8 cellular contexts compared by ENCODE assay signal in genomic region chr7:36106972-36107908, GRCh38. TPM values are rescaled to one million over a fixed set of nuclear protein-coding genes. Genes with fewer than 3 reads are reported as not detected.
DNase-seq lines count a peak whose midpoint lies in the region; ATAC-seq, FAIRE-seq and TF ChIP-seq lines count a peak whose summit lies in the region.
"Not testable (repeated sequence)": the region's sequence is repeated elsewhere in the genome, so short reads cannot be mapped to it uniquely, and the experiment has no call there.

No MANE protein-coding gene starts in this region.

- H3K27ac Mint-ChIP-seq in activated CD4-positive, alpha-beta T cell treated with anti-CD3 and anti-CD28 coated beads for 36 hours: not testable (repeated sequence)

- not testable (repeated sequence) for H3K27ac ChIP-seq in A549

- DNase-seq in A549 (ENCODE audit: low read depth in 1 of 2, low spot score in 1 of 2); GM19239 (ENCODE audit: insufficient read length, low spot score); activated CD4-positive, alpha-beta T cell treated with anti-CD3 and anti-CD28 coated beads for 36 hours; bronchial epithelial cell (ENCODE audit: low read depth); Right ventricle myocardium inferior (ENCODE audit: missing footprints); left cardiac atrium; urothelium cell line (ENCODE audit: low spot score): not testable (repeated sequence)
- peak; percentile 87 for DNase-seq in left lobe of liver (ENCODE audit: low spot score)

- H3K36me3 Mint-ChIP-seq in activated CD4-positive, alpha-beta T cell treated with anti-CD3 and anti-CD28 coated beads for 36 hours (ENCODE audit: low read depth): not testable (repeated sequence)

- CTCF ChIA-PET in A549 (lab: Yijun Ruan, JAX); activated CD4-positive, alpha-beta T cell treated with anti-CD3 and anti-CD28 coated beads for 36 hours (lab: Charles Lee): not testable (repeated sequence)

- FAIRE-seq in A549 (lab: Jason Lieb, UNC) (peak; percentile 82), GM19239 (lab: Jason Lieb, UNC) (peak; percentile 71), bronchial epithelial cell (lab: Jason Lieb, UNC) (peak; percentile 99), urothelium cell line (lab: Jason Lieb, UNC) (peak; percentile 96)

- POLR2A ChIA-PET in A549 (lab: Yijun Ruan, JAX); activated CD4-positive, alpha-beta T cell treated with anti-CD3 and anti-CD28 coated beads for 36 hours (lab: Charles Lee): not testable (repeated sequence)

- intact Hi-C loops in activated CD4-positive, alpha-beta T cell treated with anti-CD3 and anti-CD28 coated beads for 36 hours (cut with DNase I, micrococcal nuclease); Right ventricle myocardium inferior (cut with DNase I); left cardiac atrium (cut with DNase I): not testable (repeated sequence)

- not testable (repeated sequence) for H3K36me3 ChIP-seq in bronchial epithelial cell (ENCODE audit: control insufficient read depth, insufficient read depth, low read length)

- not testable (repeated sequence) for TF ChIP-seq EP300 in A549 (IDR thresholded peaks at IDR 0.05)

- H3K4me2 ChIP-seq in A549: not testable (repeated sequence)

- H3K27me3 ChIP-seq in bronchial epithelial cell (ENCODE audit: control insufficient read depth, insufficient read depth, low read length): not testable (repeated sequence)

- TF ChIP-seq RAD21 in A549 (conservative IDR thresholded peaks at IDR 0.05 in 1 of 2, IDR thresholded peaks at IDR 0.05 in 1 of 2): not testable (repeated sequence)

- not testable (repeated sequence) for TF ChIP-seq POLR2A in A549 (IDR thresholded peaks at IDR 0.05; ENCODE audit: low read length)

- not testable (repeated sequence) for H3K4me3 ChIP-seq in A549; bronchial epithelial cell (ENCODE audit: low read depth, low read length)

- not testable (repeated sequence) for H3K4me1 Mint-ChIP-seq in activated CD4-positive, alpha-beta T cell treated with anti-CD3 and anti-CD28 coated beads for 36 hours

- not testable (repeated sequence) for TF ChIP-seq CTCF in A549 (IDR thresholded peaks at IDR 0.05); bronchial epithelial cell (IDR thresholded peaks at IDR 0.05; ENCODE audit: insufficient read depth, low read length, severe bottlenecking)

- ATAC-seq in A549; activated CD4-positive, alpha-beta T cell treated with anti-CD3 and anti-CD28 coated beads for 36 hours: not testable (repeated sequence)
- ATAC-seq in Right ventricle myocardium inferior (peak; percentile 60), left cardiac atrium (peak; percentile 44), left lobe of liver (peak; percentile 88)

- H3K4me3 Mint-ChIP-seq in activated CD4-positive, alpha-beta T cell treated with anti-CD3 and anti-CD28 coated beads for 36 hours: peak overlapping the region; percentile 16

- not testable (repeated sequence) for H3K27me3 Mint-ChIP-seq in activated CD4-positive, alpha-beta T cell treated with anti-CD3 and anti-CD28 coated beads for 36 hours

- H3K9me3 Mint-ChIP-seq in activated CD4-positive, alpha-beta T cell treated with anti-CD3 and anti-CD28 coated beads for 36 hours (ENCODE audit: low read depth): not testable (repeated sequence)

- not testable (repeated sequence) for H3K9me3 ChIP-seq in A549

- H3K4me1 ChIP-seq in A549: not testable (repeated sequence)

- WGBS in A549 (ENCODE audit: missing lambda C conversion rate): 87% methylated on average over 8 of the region's 8 CpGs

RNA-seq across cellular contexts. Expression of gene EEPD1, which starts 45.8 kb away (rescaled TPM):
- 14.2 and 16.0 TPM in 2 replicates for polyA plus RNA-seq in A549 (2011; rRNA removed)
- polyA plus RNA-seq in A549 (2012; cell fraction: cytosol; rRNA removed): 20.3 and 22.7 TPM in 2 replicates
- 60.4 and 64.3 TPM in 2 replicates for polyA plus RNA-seq in A549 (2012; cell fraction: nucleus; rRNA removed)
- polyA plus RNA-seq in A549 (2017; fragmentation: RNase III; extraction: RNeasy Plus Mini Kit Qiagen cat#74134 plus additional on column Dnase treatment): 22.1 to 25.9 TPM (median 24.3 TPM) in 3 replicates
- polyA minus RNA-seq in A549 (2011; rRNA and poly(A)+ RNA removed): 8.3 and 12.0 TPM in 2 replicates
- total RNA-seq in activated CD4-positive, alpha-beta T cell treated with anti-CD3 and anti-CD28 coated beads for 36 hours: 1 to 10 TPM; 1.3 TPM
- 2.3 and 2.9 TPM in 2 replicates for total RNA-seq in bronchial epithelial cell
- total RNA-seq in Right ventricle myocardium inferior: 11.5 TPM
- total RNA-seq in left cardiac atrium: 10 to 100 TPM in 1 of 2 donors, 1 to 10 TPM in 1; 5.2 to 10.8 TPM
- 10.3 TPM for total RNA-seq in left lobe of liver
